Comparison of ENCODE assay signal across 9 cellular contexts in genomic region chr10:60733826-60734225, GRCh38. TPM values are rescaled to one million over a fixed set of nuclear protein-coding genes. Genes with fewer than 3 reads are reported as not detected.
DNase-seq lines count a peak whose midpoint lies in the region; ATAC-seq, FAIRE-seq and TF ChIP-seq lines count a peak whose summit lies in the region.
"Had no signal": no experiment of that assay in that cellular context is flagged by ENCODE, and none has a peak within 500 bp of the region (broad histone marks: within the 10 kb centered on the region; RNA-seq: fewer than 3 reads in every experiment).

No MANE protein-coding gene starts in this region.

- TF ChIP-seq CTCF in Peyer's patch (IDR thresholded peaks at IDR 0.05) (no peak), pancreas (IDR thresholded peaks at IDR 0.05) (no peak)

- no peaks in the 10 kb centered on the region for H3K27me3 ChIP-seq in Peyer's patch
- no peaks in the 10 kb centered on the region for H3K27me3 ChIP-seq in esophagus (ENCODE audit: control insufficient read depth in 1 of 2, insufficient read depth in 2 of 2, low read length in 2 of 2)
- H3K27me3 ChIP-seq in pancreas = no peaks in the 10 kb centered on the region

- peaks cover 0 to 4% (median 2%) of the 10 kb centered on the region in 4 donors for H3K4me1 ChIP-seq in Peyer's patch
- peaks cover 0 to 4% of the 10 kb centered on the region in 2 donors for H3K4me1 ChIP-seq in esophagus (ENCODE audit: control insufficient read depth in 2 of 2, insufficient read depth in 2 of 2, low read length in 1 of 2)
- H3K4me1 ChIP-seq in pancreas = peaks cover 0 to 6% (median 0%) of the 10 kb centered on the region in 3 donors

- H3K9me3 ChIP-seq in Peyer's patch = no peaks in the 10 kb centered on the region
- H3K9me3 ChIP-seq in esophagus (ENCODE audit: control insufficient read depth in 2 of 2, insufficient read depth in 1 of 2, low read depth in 1 of 2, low read length in 1 of 2) = no peaks in the 10 kb centered on the region
- H3K9me3 ChIP-seq in pancreas = no peaks in the 10 kb centered on the region

- ATAC-seq in pancreas (no peak), GM18870 (IDR thresholded peaks at IDR 0.05; ENCODE audit: unreplicated experiment) (no peak)

- no peaks in the 10 kb centered on the region for H3K36me3 ChIP-seq in Peyer's patch
- H3K36me3 ChIP-seq in esophagus (ENCODE audit: control insufficient read depth in 2 of 2, insufficient read depth in 2 of 2, low read length in 1 of 2) = no peaks in the 10 kb centered on the region
- no peaks in the 10 kb centered on the region for H3K36me3 ChIP-seq in pancreas

- intact Hi-C loops in pancreas (cut with DNase I) = no loop called here

- H3K4me3 ChIP-seq in Peyer's patch (peak overlapping the region; percentile 72 to 92 (median 83)), esophagus (ENCODE audit: low read depth in 1 of 2, low read length in 2 of 2) (peak overlapping the region; percentile 25 to 82), pancreas (peak overlapping the region; percentile 64 to 90 (median 68))

- H3K27ac ChIP-seq in Peyer's patch (peak overlapping the region in 2 of 4 donors; percentile 87 to 89), esophagus (ENCODE audit: low read depth in 2 of 2, low read length in 1 of 2) (peak overlapping the region in 1 of 2 donors; percentile 82), pancreas (peak overlapping the region in 3 of 4 donors; percentile 73 to 91 (median 90))

- TF ChIP-seq POLR2A in Peyer's patch (IDR thresholded peaks at IDR 0.05) = no peak

- DNase-seq in COLO668 (lab: John Stamatoyannopoulos, UW; ENCODE audit: unreplicated experiment) (peak; percentile 24), Peyer's patch (no peak), pancreas (peak in 1 of 6 donors; percentile 19), glomerular visceral epithelial cell (ENCODE audit: extremely low spot score) (no peak), NCI-H2107 treated with DMSO at 0.1 percent for 48 hours (lab: John Stamatoyannopoulos, UW; ENCODE audit: unreplicated experiment) (no peak), DMS 273 treated with DMSO at 0.1 percent for 48 hours (lab: John Stamatoyannopoulos, UW) (no peak)
- DNase-seq: caudate nucleus had no signal

- FAIRE-seq in pancreas (lab: Jason Lieb, UNC) = no peak

- 49 to 62% methylated on average over 11 of the region's 11 CpGs for WGBS in esophagus, 2 donors
- WGBS in pancreas, 2 donors = 58 to 69% methylated on average over 11 of the region's 11 CpGs

RNA-seq across cellular contexts. Expression of gene CDK1, which starts 44.5 kb away (rescaled TPM):
- total RNA-seq in Peyer's patch (10 to 100 TPM in 2 of 4 donors, 1 to 10 TPM in 2; 3.2 to 19.8 (median 8.4) TPM), pancreas (1 to 10 TPM in 1 of 6 donors, under 1 TPM in 5; 0.19 to 1.7 (median 0.67) TPM)
- polyA plus RNA-seq in esophagus (10 to 100 TPM; 22.4 to 23.4 TPM), pancreas (1 to 10 TPM in 1 of 2 donors, under 1 TPM in 1; 0.46 to 1.2 TPM)
